In the genomic region with DNA sequence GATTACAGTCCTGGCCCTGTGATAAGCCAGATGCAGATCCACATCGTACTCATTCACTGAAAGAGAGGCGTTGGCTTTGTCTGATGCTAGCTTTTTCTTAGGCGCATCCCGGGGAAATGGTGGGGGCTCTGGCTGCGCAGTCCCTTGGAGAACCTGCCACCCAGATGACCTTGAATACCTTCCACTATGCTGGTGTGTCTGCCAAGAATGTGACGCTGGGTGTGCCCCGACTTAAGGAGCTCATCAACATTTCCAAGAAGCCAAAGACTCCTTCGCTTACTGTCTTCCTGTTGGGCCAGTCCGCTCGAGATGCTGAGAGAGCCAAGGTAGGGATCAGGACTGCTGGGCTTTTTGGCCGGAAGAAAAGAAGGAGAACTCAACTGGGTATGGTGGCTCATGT, we compare ENCODE assay signal across 17 cellular contexts. TPM values are rescaled to one million over a fixed set of nuclear protein-coding genes. Genes with fewer than 3 reads are reported as not detected.
DNase-seq lines count a peak whose midpoint lies in the region; ATAC-seq and TF ChIP-seq lines count a peak whose summit lies in the region.
"Had no signal": no experiment of that assay in that cellular context is flagged by ENCODE, and none has a peak within 500 bp of the region (broad histone marks: within the 10 kb centered on the region; RNA-seq: fewer than 3 reads in every experiment).

No MANE protein-coding gene starts in this region.

- H3K9me3 ChIP-seq in left ventricle myocardium inferior (replicated peaks) (no peaks in the 10 kb centered on the region), endodermal cell (ENCODE audit: control insufficient read depth, low read length) (no peaks in the 10 kb centered on the region)

- H3K9ac ChIP-seq in endodermal cell (ENCODE audit: extremely low read depth, low read length, poor library complexity, severe bottlenecking): no peak overlapping the region

- H3K4me3 Mint-ChIP-seq in endodermal cell: no peak overlapping the region
- H3K4me3 Mint-ChIP-seq in stimulated activated effector memory CD8-positive, alpha-beta T cell treated with anti-CD3 and anti-CD28 coated beads, Interleukin-12 subunit alpha, Interleukin-12 subunit beta, amount 100 ng/mL, for 72 hours: no peak overlapping the region
- H3K4me3 Mint-ChIP-seq: B cell; CD4-positive, alpha-beta memory T cell; HFFc6 had no signal

- H3K27ac Mint-ChIP-seq in endodermal cell: peak overlapping the region; percentile 52
- H3K27ac Mint-ChIP-seq in stimulated activated effector memory CD8-positive, alpha-beta T cell treated with anti-CD3 and anti-CD28 coated beads, Interleukin-12 subunit alpha, Interleukin-12 subunit beta, amount 100 ng/mL, for 72 hours: peak overlapping the region; percentile 56
- H3K27ac Mint-ChIP-seq: B cell, HFFc6 had no signal

- intact Hi-C loops in left ventricle myocardium inferior (cut with micrococcal nuclease): no loop called here
- intact Hi-C loops in left cardiac atrium (cut with DNase I): no loop called here

- H3K36me3 ChIP-seq in left ventricle myocardium inferior (peaks cover 100% of the 10 kb centered on the region), endodermal cell (ENCODE audit: control insufficient read depth, insufficient read depth, low read length) (peaks cover 87% of the 10 kb centered on the region)

- WGBS in endodermal cell (ENCODE audit: insufficient coverage in 1 of 2, insufficient read length in 1 of 2), 2 experiments: 87 to 90% methylated on average over 11 of the region's 11 CpGs

- H3K27ac ChIP-seq in left ventricle myocardium inferior (replicated peaks) (peak overlapping the region; percentile 27), endodermal cell (ENCODE audit: low read depth, low read length) (no peak overlapping the region)
- H3K27ac ChIP-seq: HL-60 had no signal

- H3K36me3 Mint-ChIP-seq in endodermal cell (ENCODE audit: low read depth): peaks cover 90% of the 10 kb centered on the region
- H3K36me3 Mint-ChIP-seq in stimulated activated effector memory CD8-positive, alpha-beta T cell treated with anti-CD3 and anti-CD28 coated beads, Interleukin-12 subunit alpha, Interleukin-12 subunit beta, amount 100 ng/mL, for 72 hours: peaks cover 100% of the 10 kb centered on the region

- H3K4me1 Mint-ChIP-seq in endodermal cell: no peaks in the 10 kb centered on the region
- H3K4me1 Mint-ChIP-seq in stimulated activated effector memory CD8-positive, alpha-beta T cell treated with anti-CD3 and anti-CD28 coated beads, Interleukin-12 subunit alpha, Interleukin-12 subunit beta, amount 100 ng/mL, for 72 hours: peaks cover 4% of the 10 kb centered on the region
- H3K4me1 Mint-ChIP-seq: B cell had no signal

- no peaks in the 10 kb centered on the region for H3K4me1 ChIP-seq in left ventricle myocardium inferior
- no peaks in the 10 kb centered on the region for H3K4me1 ChIP-seq in endodermal cell (ENCODE audit: control insufficient read depth, insufficient read depth, low read length)

- no peak for TF ChIP-seq CTCF in left ventricle myocardium inferior (IDR thresholded peaks at IDR 0.05; ENCODE audit: borderline replicate concordance)
- TF ChIP-seq CTCF in endodermal cell (conservative IDR thresholded peaks at IDR 0.05): no peak

- H3K27me3 ChIP-seq in left ventricle myocardium inferior (ENCODE audit: low read depth): no peaks in the 10 kb centered on the region
- no peaks in the 10 kb centered on the region for H3K27me3 ChIP-seq in endodermal cell (ENCODE audit: control insufficient read depth, insufficient read depth, low read length, poor library complexity, severe bottlenecking)

- ATAC-seq in left cardiac atrium (no peak), GM21529 (IDR thresholded peaks at IDR 0.05; ENCODE audit: unreplicated experiment) (no peak), GM19463 (IDR thresholded peaks at IDR 0.05; ENCODE audit: unreplicated experiment) (no peak)
- no peak for ATAC-seq in stimulated activated effector memory CD8-positive, alpha-beta T cell treated with anti-CD3 and anti-CD28 coated beads, Interleukin-12 subunit alpha, Interleukin-12 subunit beta, amount 100 ng/mL, for 72 hours
- ATAC-seq: GM12878 had no signal

- DNase-seq in left ventricle myocardium inferior (no peak), left cardiac atrium (no peak), endodermal cell (no peak), NCI-H748 (lab: John Stamatoyannopoulos, UW; ENCODE audit: unreplicated experiment) (no peak)
- DNase-seq in stimulated activated effector memory CD8-positive, alpha-beta T cell treated with anti-CD3 and anti-CD28 coated beads, Interleukin-12 subunit alpha, Interleukin-12 subunit beta, amount 100 ng/mL, for 72 hours (ENCODE audit: low spot score in 2 of 2): no peak
- DNase-seq: C1 segment of cervical spinal cord; CD4-positive, alpha-beta memory T cell; DMS79; HCEC 1CT; HFFc6 had no signal

- H3K27me3 Mint-ChIP-seq in endodermal cell (ENCODE audit: insufficient read depth): no peaks in the 10 kb centered on the region
- H3K27me3 Mint-ChIP-seq: B cell; CD4-positive, alpha-beta memory T cell had no signal

- no peaks in the 10 kb centered on the region for H3K9me3 Mint-ChIP-seq in endodermal cell
- no peaks in the 10 kb centered on the region for H3K9me3 Mint-ChIP-seq in stimulated activated effector memory CD8-positive, alpha-beta T cell treated with anti-CD3 and anti-CD28 coated beads, Interleukin-12 subunit alpha, Interleukin-12 subunit beta, amount 100 ng/mL, for 72 hours
- H3K9me3 Mint-ChIP-seq: CD4-positive, alpha-beta memory T cell; HFFc6 had no signal

- no peak overlapping the region for H3K4me3 ChIP-seq in left ventricle myocardium inferior
- H3K4me3 ChIP-seq in endodermal cell (ENCODE audit: low read length): no peak overlapping the region
- H3K4me3 ChIP-seq: GM12878 had no signal

RNA-seq across cellular contexts. Expression of a gene that starts 24.0 kb away (rescaled TPM):
- total RNA-seq in left ventricle myocardium inferior: 38.7 TPM
- 10 to 100 TPM; 42.8 to 56.9 TPM for total RNA-seq in left cardiac atrium
- total RNA-seq in endodermal cell: 100 to 1,000 TPM; 129 to 189 TPM
- polyA plus RNA-seq in endodermal cell (2013, experiment 1 of 2): 111 TPM
- 96.6 TPM for polyA plus RNA-seq in endodermal cell (2013, experiment 2 of 2)

RNA-seq across cellular contexts. Expression of a gene that starts 26.9 kb away (rescaled TPM):
- total RNA-seq in left ventricle myocardium inferior (not detected), left cardiac atrium (not detected), endodermal cell (under 1 TPM in 1 of 2 donors, not detected in 1; 0.33 TPM)
- not detected for polyA plus RNA-seq in endodermal cell (2013, experiment 1 of 2)
- not detected for polyA plus RNA-seq in endodermal cell (2013, experiment 2 of 2)
- total RNA-seq: CD4-positive, alpha-beta memory T cell; G401; GM12878; H4; HFFc6 had no signal
- polyA plus RNA-seq: CD4-positive, alpha-beta memory T cell had no signal

RNA-seq across cellular contexts. Expression of a gene that starts 28.7 kb away (rescaled TPM):
- 63.4 TPM for total RNA-seq in left ventricle myocardium inferior
- total RNA-seq in left cardiac atrium: 10 to 100 TPM; 62.1 to 62.2 TPM
- 10 to 100 TPM; 18.8 to 25.5 TPM for total RNA-seq in endodermal cell
- polyA plus RNA-seq in endodermal cell (2013, experiment 1 of 2): 13.0 TPM
- polyA plus RNA-seq in endodermal cell (2013, experiment 2 of 2): 12.7 TPM

RNA-seq across cellular contexts. Expression of a gene that starts 40.7 kb away (rescaled TPM):
- 29.9 TPM for total RNA-seq in left ventricle myocardium inferior
- total RNA-seq in left cardiac atrium: 10 to 100 TPM; 31.0 to 47.6 TPM
- total RNA-seq in endodermal cell: 1 to 10 TPM; 8.3 to 8.4 TPM
- 1.5 TPM for polyA plus RNA-seq in endodermal cell (2013, experiment 1 of 2)
- polyA plus RNA-seq in endodermal cell (2013, experiment 2 of 2): 1.7 TPM
- total RNA-seq: G401 had no signal

RNA-seq across cellular contexts. Expression of a gene that starts 50.4 kb away (rescaled TPM):
- total RNA-seq in left ventricle myocardium inferior (6.3 TPM), left cardiac atrium (10 to 100 TPM; 15.0 to 25.5 TPM), endodermal cell (1 to 10 TPM; 1.7 to 3.0 TPM)
- 0.46 TPM for polyA plus RNA-seq in endodermal cell (2013, experiment 1 of 2)
- 1.4 TPM for polyA plus RNA-seq in endodermal cell (2013, experiment 2 of 2)
- total RNA-seq: G401, H4 had no signal
